ENCODE assay signal across 8 cellular contexts in the genomic region with DNA sequence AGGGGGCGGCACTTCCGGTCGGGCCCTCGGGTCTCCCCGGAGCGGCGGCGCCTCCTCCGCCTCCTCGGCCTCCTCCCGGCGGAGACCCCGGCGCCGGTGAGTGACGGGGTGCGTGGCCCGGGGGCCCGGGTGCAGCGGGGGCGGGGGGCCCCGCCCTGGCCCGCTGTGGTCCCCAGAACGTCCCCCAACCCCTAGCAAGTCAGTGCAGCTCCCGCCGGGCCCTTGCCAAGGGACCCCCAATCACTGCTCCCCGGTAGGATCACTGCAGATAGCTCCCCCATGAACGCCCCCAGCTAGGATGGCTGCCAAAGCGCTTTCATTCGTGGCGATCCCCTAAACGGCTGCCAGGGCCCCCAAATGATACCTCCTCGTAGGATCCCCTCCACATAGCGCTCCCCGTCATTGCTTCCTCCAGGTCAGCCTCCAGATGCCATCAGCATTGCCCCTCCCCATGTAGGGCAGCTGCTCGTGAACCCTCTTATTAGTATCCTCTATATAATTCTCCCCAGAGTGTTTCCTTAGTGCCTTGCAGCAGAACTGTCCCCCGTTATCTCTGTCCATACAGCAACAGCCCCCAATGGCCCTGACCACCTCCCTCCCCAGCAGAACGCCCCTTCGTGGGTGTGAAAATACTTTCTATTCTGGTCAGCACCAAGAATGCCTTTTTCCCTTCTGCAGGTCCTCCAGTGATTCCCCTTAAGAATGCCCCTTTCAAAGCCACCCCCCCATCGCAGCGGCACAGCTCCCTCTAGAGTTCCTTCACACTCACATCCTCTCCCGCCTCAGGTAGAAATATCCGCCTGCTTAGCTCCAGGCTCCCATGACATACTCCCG. TPM values are rescaled to one million over a fixed set of nuclear protein-coding genes. Genes with fewer than 3 reads are reported as not detected.
A peak's percentile ranks its signal among the peaks of the same experiment; 100 is the strongest.
DNase-seq lines count a peak whose midpoint lies in the region; ATAC-seq and TF ChIP-seq lines count a peak whose summit lies in the region.

A gene (plus strand): TSS at position 11 of the 834 bp plus-strand sequence. CDS start 7,972 bp downstream, outside the sequence.

- H3K36me3 ChIP-seq in CD4-positive, CD25-positive, alpha-beta regulatory T cell (ENCODE audit: control insufficient read depth, insufficient read depth, low read length) = peaks cover 15% of the 10 kb centered on the region
- peaks cover 24% of the 10 kb centered on the region for H3K36me3 ChIP-seq in Karpas-422 (ENCODE audit: insufficient read depth, low read length)

- POLR2A ChIA-PET in RWPE1 (lab: Yijun Ruan, JAX; ENCODE audit: low non-redundant PET) = interaction anchor here (0.6 to 1.0 kb wide), 3 partner anchors 19 to 254 kb away, joined by 3 to 10 read pairs (median 3); a partner anchor contains a TSS

- H3K4me1 Mint-ChIP-seq in CD4-positive, CD25-positive, alpha-beta regulatory T cell = peaks cover 15 to 72% (median 44%) of the 10 kb centered on the region in 4 donors
- H3K4me1 Mint-ChIP-seq in neural crest cell = peaks cover 49% of the 10 kb centered on the region

- no peaks in the 10 kb centered on the region for H3K9me2 ChIP-seq in Karpas-422 (replicated peaks; ENCODE audit: insufficient read depth, low read length)

- DNase-seq in CD4-positive, CD25-positive, alpha-beta regulatory T cell = peak; percentile 61 to 82 (median 67)
- DNase-seq in Karpas-422 (peak; percentile 92), RWPE1 (ENCODE audit: low spot score) (peak; percentile 68), foreskin fibroblast (peak; percentile 80 to 93), neural crest cell (ENCODE audit: low read depth, low spot score) (peak; percentile 64), stromal cell of bone marrow (ENCODE audit: low read depth) (peak; percentile 75)
- peak; percentile 55 for DNase-seq in activated effector memory CD4-positive, alpha-beta T cell treated with Interleukin-2 at 50 U/mL for 16 hours

- TF ChIP-seq CTCF in RWPE1 (conservative IDR thresholded peaks at IDR 0.05; ENCODE audit: low read depth) = peak; percentile 86
- TF ChIP-seq CTCF in foreskin fibroblast (IDR thresholded peaks at IDR 0.05; ENCODE audit: low read depth, low read length) = peak; percentile 80
- peak; percentile 73 for TF ChIP-seq CTCF in neural crest cell (conservative IDR thresholded peaks at IDR 0.05)

- H3K79me2 ChIP-seq in Karpas-422 (ENCODE audit: low read length) = peaks cover 50% of the 10 kb centered on the region

- ATAC-seq in CD4-positive, CD25-positive, alpha-beta regulatory T cell (ENCODE audit: low read depth in 2 of 2) = peak; percentile 35 to 37
- ATAC-seq in GM21360 (IDR thresholded peaks at IDR 0.05; ENCODE audit: unreplicated experiment) = peak; percentile 16

- peak within 1 kb of the TSS; percentile 93 for H3K27ac ChIP-seq in CD4-positive, CD25-positive, alpha-beta regulatory T cell (ENCODE audit: insufficient read depth, low read length, poor library complexity, severe bottlenecking)
- H3K27ac ChIP-seq in Karpas-422 (ENCODE audit: low read length) (peak within 1 kb of the TSS; percentile 87), RWPE1 (peak within 1 kb of the TSS; percentile 98)

- CTCF ChIA-PET in RWPE1 (lab: Yijun Ruan, JAX) = interaction anchor here (0.5 to 1.5 kb wide), 18 partner anchors 11 to 1251 kb away, joined by 3 to 5 read pairs (median 3); a partner anchor contains a TSS

- peaks cover 26% of the 10 kb centered on the region for H3K36me3 Mint-ChIP-seq in CD4-positive, CD25-positive, alpha-beta regulatory T cell
- peaks cover 7% of the 10 kb centered on the region for H3K36me3 Mint-ChIP-seq in neural crest cell (ENCODE audit: low read depth)

- no peaks in the 10 kb centered on the region for H3K27me3 Mint-ChIP-seq in CD4-positive, CD25-positive, alpha-beta regulatory T cell
- H3K27me3 Mint-ChIP-seq in neural crest cell (ENCODE audit: low read depth) = no peaks in the 10 kb centered on the region

- H3K9me3 Mint-ChIP-seq in CD4-positive, CD25-positive, alpha-beta regulatory T cell = no peaks in the 10 kb centered on the region
- no peaks in the 10 kb centered on the region for H3K9me3 Mint-ChIP-seq in neural crest cell

- H3K4me3 ChIP-seq in CD4-positive, CD25-positive, alpha-beta regulatory T cell (ENCODE audit: low read depth, low read length) = peak within 1 kb of the TSS; percentile 84
- H3K4me3 ChIP-seq in Karpas-422 (ENCODE audit: low read length) (peak within 1 kb of the TSS; percentile 75), foreskin fibroblast (ENCODE audit: low read depth in 1 of 2, low read length in 2 of 2) (peak within 1 kb of the TSS; percentile 95 to 98)

- H3K9ac ChIP-seq in Karpas-422 (ENCODE audit: low read length) = peak within 1 kb of the TSS; percentile 89

- H3K4me1 ChIP-seq in CD4-positive, CD25-positive, alpha-beta regulatory T cell (ENCODE audit: control insufficient read depth, insufficient read depth, low read length, poor library complexity, severe bottlenecking) = peaks cover 27% of the 10 kb centered on the region
- H3K4me1 ChIP-seq in Karpas-422 (ENCODE audit: low read length) = peaks cover 23% of the 10 kb centered on the region

- H3K4me3 Mint-ChIP-seq in CD4-positive, CD25-positive, alpha-beta regulatory T cell = peak within 1 kb of the TSS; percentile 90 to 97 (median 94)
- H3K4me3 Mint-ChIP-seq in neural crest cell = peak within 1 kb of the TSS; percentile 97

- peak within 1 kb of the TSS; percentile 96 to 99 (median 98) for H3K27ac Mint-ChIP-seq in CD4-positive, CD25-positive, alpha-beta regulatory T cell
- H3K27ac Mint-ChIP-seq in neural crest cell (ENCODE audit: unreplicated experiment) = peak within 1 kb of the TSS; percentile 92

- H3K27me3 ChIP-seq in CD4-positive, CD25-positive, alpha-beta regulatory T cell (ENCODE audit: control insufficient read depth, insufficient read depth, low read length) = no peaks in the 10 kb centered on the region
- H3K27me3 ChIP-seq in Karpas-422 (ENCODE audit: low read length) = no peaks in the 10 kb centered on the region

- H2AFZ ChIP-seq in Karpas-422 (ENCODE audit: low read length) = peak within 1 kb of the TSS; percentile 30; the same call in 1 of the 2 replicates

- no peaks in the 10 kb centered on the region for H3K9me3 ChIP-seq in CD4-positive, CD25-positive, alpha-beta regulatory T cell (ENCODE audit: control insufficient read depth in 2 of 2, low read length in 2 of 2)
- H3K9me3 ChIP-seq in Karpas-422 (ENCODE audit: low read length) = no peaks in the 10 kb centered on the region

- H3K4me2 ChIP-seq in Karpas-422 (ENCODE audit: low read depth, low read length, poor library complexity, severe bottlenecking) = peak within 1 kb of the TSS; percentile 75

- peaks cover 11% of the 10 kb centered on the region for H4K20me1 ChIP-seq in Karpas-422 (ENCODE audit: insufficient read depth, low read depth, low read length)

RNA-seq across cellular contexts. Expression of the gene that starts here (rescaled TPM):
- total RNA-seq in CD4-positive, CD25-positive, alpha-beta regulatory T cell = 12.8 TPM
- polyA plus RNA-seq in CD4-positive, CD25-positive, alpha-beta regulatory T cell = under 1 TPM; 0.05 to 0.13 (median 0.10) TPM
- 3.6 and 8.6 TPM in 2 replicates for total RNA-seq in Karpas-422 (2014; rRNA removed; shearing (Covaris generic); ENCODE audit: low replicate concordance)
- total RNA-seq in neural crest cell = 20.3 TPM in 2 replicates

Comparison
In these comparisons a context has a peak if more than half of its experiments do, and no peak if none do; other contexts are left out.
1. Peak in every context shown above with its lines: DNase-seq, ATAC-seq, H3K4me3 ChIP-seq and H3K27ac ChIP-seq.